9 cellular contexts compared by ENCODE assay signal in the genomic region with DNA sequence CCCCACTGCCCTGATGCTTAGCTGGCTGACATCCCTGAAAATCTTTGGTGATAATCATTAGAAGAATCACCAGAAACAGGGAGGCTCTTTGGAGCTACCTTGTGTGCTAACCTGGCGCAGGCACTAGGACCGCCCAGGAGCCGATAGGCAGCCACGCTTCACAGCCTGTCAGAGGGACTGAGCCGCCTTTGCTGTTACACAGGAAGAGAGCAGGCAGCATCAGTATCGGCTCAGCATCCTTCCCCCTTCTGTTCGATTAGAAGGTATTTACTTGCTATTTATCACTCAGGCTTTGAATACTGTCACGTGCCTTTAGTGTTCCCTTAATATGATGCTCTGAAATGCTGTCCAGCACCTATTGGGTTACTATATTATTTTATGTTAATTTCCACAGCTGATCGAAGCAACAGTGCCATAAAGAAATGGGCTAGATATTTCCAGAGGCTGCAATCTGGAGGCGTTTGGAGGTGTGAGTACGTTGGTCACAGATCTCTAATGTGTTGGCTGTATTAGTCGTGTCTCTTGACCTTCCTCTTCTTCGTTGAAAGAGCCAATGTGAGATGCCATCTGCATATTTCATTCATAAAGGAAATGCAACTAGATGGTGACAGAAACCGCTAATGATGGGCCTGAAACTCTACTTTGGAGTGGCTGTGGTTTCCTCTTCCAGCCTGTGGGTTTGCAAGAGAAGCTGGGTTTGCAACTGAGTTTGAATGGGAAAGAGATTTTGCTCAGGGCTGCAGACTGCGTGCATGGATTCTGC.
A peak's percentile ranks its signal among the peaks of the same experiment; 100 is the strongest.
DNase-seq lines count a peak whose midpoint lies in the region; ATAC-seq and TF ChIP-seq lines count a peak whose summit lies in the region.
"Had no signal": no experiment of that assay in that cellular context is flagged by ENCODE, and none has a peak within 500 bp of the region (broad histone marks: within the 10 kb centered on the region; RNA-seq: fewer than 3 reads in every experiment).

No MANE protein-coding gene starts in this region.

- DNase-seq in Karpas-422 (peak; percentile 70), fibroblast of villous mesenchyme (ENCODE audit: low read depth) (no peak), DMS53 (lab: John Stamatoyannopoulos, UW) (no peak), GOT3 (lab: John Stamatoyannopoulos, UW) (no peak)
- DNase-seq in activated CD4-positive, alpha-beta memory T cell treated with anti-CD3 and anti-CD28 coated beads, Interleukin-2, amount 10 ng/mL, durations not matched to agents 7 days and 5 days: peak; percentile 77
- DNase-seq in stimulated activated CD4-positive, alpha-beta T cell treated with anti-CD3 and anti-CD28 coated beads, Interleukin-2, amount 100 ng/mL, for 48 hours: peak; percentile 19 to 27
- DNase-seq: lower lobe of right lung had no signal

- CTCF ChIA-PET in activated CD4-positive, alpha-beta memory T cell treated with anti-CD3 and anti-CD28 coated beads, Interleukin-2, amount 10 ng/mL, durations not matched to agents 7 days and 5 days (lab: Charles Lee): interaction anchor here (0.9 to 1.2 kb wide), 2 partner anchors 9 to 38 kb away, joined by 3 to 5 read pairs; no protein-coding TSS in a partner anchor

- H3K4me1 ChIP-seq in Karpas-422 (ENCODE audit: low read length): peaks cover 15% of the 10 kb centered on the region
- H3K4me1 ChIP-seq: lower lobe of right lung had no signal

- peak overlapping the region; percentile 36; the same call in 1 of the 2 replicates for H2AFZ ChIP-seq in Karpas-422 (ENCODE audit: low read length)

- POLR2A ChIA-PET in activated CD4-positive, alpha-beta memory T cell treated with anti-CD3 and anti-CD28 coated beads, Interleukin-2, amount 10 ng/mL, durations not matched to agents 7 days and 5 days (lab: Charles Lee): interaction anchor here (0.7 to 1.2 kb wide), 4 partner anchors 88 to 448 kb away, joined by 3 read pairs; a partner anchor contains a TSS

- H4K20me1 ChIP-seq in Karpas-422 (ENCODE audit: insufficient read depth, low read depth, low read length): no peaks in the 10 kb centered on the region

- TF ChIP-seq CTCF in fibroblast of villous mesenchyme (IDR thresholded peaks at IDR 0.05; ENCODE audit: insufficient read depth, low read depth, low read length): no peak

- H3K9me3 Mint-ChIP-seq in activated CD4-positive, alpha-beta memory T cell treated with anti-CD3 and anti-CD28 coated beads, Interleukin-2, amount 10 ng/mL, durations not matched to agents 7 days and 5 days: no peaks in the 10 kb centered on the region

- no peaks in the 10 kb centered on the region for H3K36me3 ChIP-seq in Karpas-422 (ENCODE audit: insufficient read depth, low read length)
- H3K36me3 ChIP-seq: lower lobe of right lung had no signal

- peak; percentile 88 for ATAC-seq in GM21526 (IDR thresholded peaks at IDR 0.05; ENCODE audit: low FRiP score, unreplicated experiment)

- H3K79me2 ChIP-seq in Karpas-422 (ENCODE audit: low read length): no peaks in the 10 kb centered on the region

- peaks cover 15% of the 10 kb centered on the region for H3K27me3 Mint-ChIP-seq in activated CD4-positive, alpha-beta memory T cell treated with anti-CD3 and anti-CD28 coated beads, Interleukin-2, amount 10 ng/mL, durations not matched to agents 7 days and 5 days

- no peaks in the 10 kb centered on the region for H3K9me2 ChIP-seq in Karpas-422 (replicated peaks; ENCODE audit: insufficient read depth, low read length)

- H3K27ac Mint-ChIP-seq in activated CD4-positive, alpha-beta memory T cell treated with anti-CD3 and anti-CD28 coated beads, Interleukin-2, amount 10 ng/mL, durations not matched to agents 7 days and 5 days: peak overlapping the region; percentile 80

- H3K9ac ChIP-seq in Karpas-422 (ENCODE audit: low read length): peak overlapping the region; percentile 25

- H3K9me3 ChIP-seq in Karpas-422 (ENCODE audit: low read length): no peaks in the 10 kb centered on the region
- H3K9me3 ChIP-seq: lower lobe of right lung had no signal

- peaks cover 3% of the 10 kb centered on the region for H3K36me3 Mint-ChIP-seq in activated CD4-positive, alpha-beta memory T cell treated with anti-CD3 and anti-CD28 coated beads, Interleukin-2, amount 10 ng/mL, durations not matched to agents 7 days and 5 days (ENCODE audit: low read depth)

- peak overlapping the region; percentile 56 for H3K4me2 ChIP-seq in Karpas-422 (ENCODE audit: low read depth, low read length, poor library complexity, severe bottlenecking)

- peak overlapping the region; percentile 75 for H3K4me3 Mint-ChIP-seq in activated CD4-positive, alpha-beta memory T cell treated with anti-CD3 and anti-CD28 coated beads, Interleukin-2, amount 10 ng/mL, durations not matched to agents 7 days and 5 days

- H3K4me1 Mint-ChIP-seq in activated CD4-positive, alpha-beta memory T cell treated with anti-CD3 and anti-CD28 coated beads, Interleukin-2, amount 10 ng/mL, durations not matched to agents 7 days and 5 days: peaks cover 55% of the 10 kb centered on the region

- H3K27ac ChIP-seq in Karpas-422 (ENCODE audit: low read length): no peak overlapping the region
- H3K27ac ChIP-seq: lower lobe of right lung had no signal

- no peaks in the 10 kb centered on the region for H3K27me3 ChIP-seq in Karpas-422 (ENCODE audit: low read length)

- H3K4me3 ChIP-seq in GM08714 (ENCODE audit: low read length): peak overlapping the region; percentile 6; the same call in 1 of the 2 replicates
- H3K4me3 ChIP-seq in Karpas-422 (ENCODE audit: low read length): peak overlapping the region; percentile 36; the same call in 1 of the 2 replicates
- peak overlapping the region; percentile 8 for H3K4me3 ChIP-seq in fibroblast of villous mesenchyme (ENCODE audit: low read depth, low read length)
- H3K4me3 ChIP-seq: lower lobe of right lung had no signal

Comparison
In these comparisons a context has a peak if more than half of its experiments do, and no peak if none do; other contexts are left out.
1. DNase-seq: peak in Karpas-422 (single experiment), activated CD4-positive, alpha-beta memory T cell treated with anti-CD3 and anti-CD28 coated beads, Interleukin-2, amount 10 ng/mL, durations not matched to agents 7 days and 5 days (single experiment) and stimulated activated CD4-positive, alpha-beta T cell treated with anti-CD3 and anti-CD28 coated beads, Interleukin-2, amount 100 ng/mL, for 48 hours (2 of 2); none in fibroblast of villous mesenchyme (single experiment), DMS53 (single experiment) and GOT3 (single experiment).
2. Peak in every context shown above with its lines, with median percentiles within 50 percentile points of each other: H3K4me3 ChIP-seq.